Comparison of ENCODE assay signal across 1 cellular context in the genomic region with DNA sequence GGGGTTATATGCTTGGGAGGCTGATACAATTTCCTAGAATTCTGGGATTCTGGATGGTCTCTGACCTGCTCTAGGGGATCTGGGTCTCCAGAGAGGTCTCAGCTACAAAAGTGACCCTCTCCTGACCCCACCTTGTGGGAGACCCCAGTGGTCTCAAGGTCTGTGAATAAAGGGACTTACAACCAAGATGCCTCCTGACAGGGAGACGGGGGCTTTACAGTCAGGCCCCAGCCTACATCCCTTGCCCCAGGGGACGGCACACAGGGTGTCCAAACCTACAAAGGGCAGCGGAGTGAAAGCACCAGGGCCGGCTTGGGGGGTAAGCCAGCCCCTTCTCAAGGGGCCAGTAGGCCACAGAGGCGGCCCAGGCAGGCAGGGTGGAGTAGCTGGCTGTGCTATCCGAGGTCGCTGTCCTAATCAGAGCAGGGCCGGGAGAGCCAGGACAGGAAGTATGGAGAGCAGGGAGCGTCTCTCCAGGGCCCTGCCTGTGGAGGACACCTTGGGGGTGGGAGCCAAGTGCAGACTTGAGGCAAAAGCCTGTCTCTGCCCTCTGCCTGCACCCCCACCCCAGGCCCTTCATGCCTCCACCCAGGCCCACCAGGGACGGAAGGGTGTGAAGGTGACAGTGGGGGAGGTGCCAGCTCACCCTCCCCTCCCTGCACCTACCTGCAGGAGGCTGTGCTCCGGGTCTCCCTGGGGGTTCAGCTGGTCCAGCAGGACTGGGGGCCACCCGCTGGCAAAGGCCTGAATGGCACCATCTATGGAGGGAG.
TF ChIP-seq lines count a peak whose summit lies in the region.

No MANE protein-coding gene starts in this region.

TF ChIP-seq in SK-N-SH, 30 proteins besides CTCF, POLR2A, EP300 and RAD21 (continued from another document):
- TF ChIP-seq, protein P1, sequence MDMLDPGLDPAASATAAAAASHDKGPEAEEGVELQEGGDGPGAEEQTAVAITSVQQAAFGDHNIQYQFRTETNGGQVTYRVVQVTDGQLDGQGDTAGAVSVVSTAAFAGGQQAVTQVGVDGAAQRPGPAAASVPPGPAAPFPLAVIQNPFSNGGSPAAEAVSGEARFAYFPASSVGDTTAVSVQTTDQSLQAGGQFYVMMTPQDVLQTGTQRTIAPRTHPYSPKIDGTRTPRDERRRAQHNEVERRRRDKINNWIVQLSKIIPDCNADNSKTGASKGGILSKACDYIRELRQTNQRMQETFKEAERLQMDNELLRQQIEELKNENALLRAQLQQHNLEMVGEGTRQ (IDR thresholded peaks at IDR 0.05; ENCODE audit: borderline replicate concordance, low read depth, low read length): no peak
- no peak for TF ChIP-seq EZH2phosphoT487 (IDR thresholded peaks at IDR 0.05; ENCODE audit: borderline replicate concordance, low read depth)
- no peak for TF ChIP-seq RFX5 (IDR thresholded peaks at IDR 0.05; ENCODE audit: low read length)
- TF ChIP-seq, protein P2, sequence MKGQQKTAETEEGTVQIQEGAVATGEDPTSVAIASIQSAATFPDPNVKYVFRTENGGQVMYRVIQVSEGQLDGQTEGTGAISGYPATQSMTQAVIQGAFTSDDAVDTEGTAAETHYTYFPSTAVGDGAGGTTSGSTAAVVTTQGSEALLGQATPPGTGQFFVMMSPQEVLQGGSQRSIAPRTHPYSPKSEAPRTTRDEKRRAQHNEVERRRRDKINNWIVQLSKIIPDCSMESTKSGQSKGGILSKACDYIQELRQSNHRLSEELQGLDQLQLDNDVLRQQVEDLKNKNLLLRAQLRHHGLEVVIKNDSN (IDR thresholded peaks at IDR 0.05; ENCODE audit: borderline replicate concordance, low read depth): no peak
- TF ChIP-seq TEAD4 (IDR thresholded peaks at IDR 0.05; ENCODE audit: borderline replicate concordance, insufficient read depth): no peak
- no peak for TF ChIP-seq POLR2AphosphoS5 (IDR thresholded peaks at IDR 0.05; ENCODE audit: low read depth, low read length)
